16 cellular contexts compared by ENCODE assay signal in genomic region chr14:51848120-51848519, GRCh38. TPM values are rescaled to one million over a fixed set of nuclear protein-coding genes. Genes with fewer than 3 reads are reported as not detected.
DNase-seq lines count a peak whose midpoint lies in the region; ATAC-seq and TF ChIP-seq lines count a peak whose summit lies in the region.
"Had no signal": no experiment of that assay in that cellular context is flagged by ENCODE, and none has a peak within 500 bp of the region (broad histone marks: within the 10 kb centered on the region; RNA-seq: fewer than 3 reads in every experiment).

No MANE protein-coding gene starts in this region.

- DNase-seq in GM23248: peak; percentile 61
- no peak for DNase-seq in activated naive CD4-positive, alpha-beta T cell treated with anti-CD3 and anti-CD28 coated beads, Interleukin-2, amount 50 U/mL, for 72 hours (ENCODE audit: low spot score in 2 of 2)
- no peak for DNase-seq in lower lobe of right lung
- DNase-seq in medulla oblongata (ENCODE audit: extremely low spot score): no peak
- DNase-seq: NCI-H1105 treated with DMSO at 0.1 percent for 48 hours; NCI-H526 treated with DMSO at 0.1 percent for 48 hours; SHP77; stimulated activated naive CD4-positive, alpha-beta T cell treated with Interleukin-2 at 50 U/mL for 16 hours had no signal

- peak overlapping the region; percentile 97 to 99 for H3K27ac Mint-ChIP-seq in activated naive CD4-positive, alpha-beta T cell treated with anti-CD3 and anti-CD28 coated beads, Interleukin-2, amount 50 U/mL, for 72 hours

- intact Hi-C loops in lower lobe of right lung (cut with DNase I): no loop called here

- H3K27me3 ChIP-seq in BLaER1 (no peaks in the 10 kb centered on the region), GM23248 (replicated peaks; ENCODE audit: insufficient read depth) (no peaks in the 10 kb centered on the region), lower lobe of right lung (ENCODE audit: low read depth) (no peaks in the 10 kb centered on the region)

- H3K4me3 ChIP-seq in BLaER1: no peak overlapping the region
- H3K4me3 ChIP-seq in GM23248: no peak overlapping the region
- H3K4me3 ChIP-seq in lower lobe of right lung: no peak overlapping the region
- H3K4me3 ChIP-seq: coronary artery had no signal

- no peak overlapping the region for H2AFZ ChIP-seq in GM23248

- H4K20me1 ChIP-seq in BLaER1: no peaks in the 10 kb centered on the region
- H4K20me1 ChIP-seq in GM23248 (ENCODE audit: insufficient read depth): no peaks in the 10 kb centered on the region

- H3K36me3 Mint-ChIP-seq in activated naive CD4-positive, alpha-beta T cell treated with anti-CD3 and anti-CD28 coated beads, Interleukin-2, amount 50 U/mL, for 72 hours: peaks cover 20 to 44% of the 10 kb centered on the region in 2 donors

- H3K9me3 Mint-ChIP-seq in activated naive CD4-positive, alpha-beta T cell treated with anti-CD3 and anti-CD28 coated beads, Interleukin-2, amount 50 U/mL, for 72 hours: peaks cover 26 to 29% of the 10 kb centered on the region in 2 donors

- H3K36me3 ChIP-seq in BLaER1 (no peaks in the 10 kb centered on the region), GM23248 (ENCODE audit: low read depth) (no peaks in the 10 kb centered on the region), lower lobe of right lung (no peaks in the 10 kb centered on the region)

- H3K9ac ChIP-seq in BLaER1: no peak overlapping the region
- H3K9ac ChIP-seq in GM23248: no peak overlapping the region
- H3K9ac ChIP-seq: parathyroid adenoma had no signal

- H3K9me2 ChIP-seq in GM23248 (ENCODE audit: insufficient read depth): no peaks in the 10 kb centered on the region

- no peak for ATAC-seq in activated naive CD4-positive, alpha-beta T cell treated with anti-CD3 and anti-CD28 coated beads, Interleukin-2, amount 50 U/mL, for 72 hours
- ATAC-seq in lower lobe of right lung (no peak), GM18861 (IDR thresholded peaks at IDR 0.05; ENCODE audit: unreplicated experiment) (no peak), HG03280 (IDR thresholded peaks at IDR 0.05; ENCODE audit: unreplicated experiment) (no peak), HG02759 (IDR thresholded peaks at IDR 0.05; ENCODE audit: unreplicated experiment) (no peak)

- peaks cover 12% of the 10 kb centered on the region for H3F3A ChIP-seq in GM23248 (ENCODE audit: insufficient read depth)

- H3K4me2 ChIP-seq in BLaER1 (peak overlapping the region; percentile 95), GM23248 (ENCODE audit: unreplicated experiment) (no peak overlapping the region)

- in situ Hi-C loops in GM23248 (cut with MboI): no loop called here

- peak overlapping the region; percentile 81 for H3K27ac ChIP-seq in BLaER1
- H3K27ac ChIP-seq in GM23248: no peak overlapping the region
- H3K27ac ChIP-seq in lower lobe of right lung: peak overlapping the region; percentile 31
- H3K27ac ChIP-seq: C4-2B, coronary artery, parathyroid adenoma had no signal

- 78% methylated on average over 4 of the region's 4 CpGs for WGBS in GM23248 (ENCODE audit: low coverage in 1 of 2, low lambda C conversion rate in 2 of 2, missing lambda C conversion rate in 2 of 2), 2 experiments

- H3K4me1 ChIP-seq in BLaER1 (peaks cover 64% of the 10 kb centered on the region), GM23248 (ENCODE audit: insufficient read depth) (peaks cover 41% of the 10 kb centered on the region), lower lobe of right lung (no peaks in the 10 kb centered on the region)
- H3K4me1 ChIP-seq: parathyroid adenoma had no signal

- no peak for TF ChIP-seq CTCF in lower lobe of right lung (IDR thresholded peaks at IDR 0.05)

- H3K79me2 ChIP-seq in GM23248 (ENCODE audit: insufficient read depth): no peaks in the 10 kb centered on the region
- H3K79me2 ChIP-seq: parathyroid adenoma had no signal

- H3K9me3 ChIP-seq in BLaER1 (no peaks in the 10 kb centered on the region), GM23248 (ENCODE audit: low read depth) (no peaks in the 10 kb centered on the region), lower lobe of right lung (no peaks in the 10 kb centered on the region)

RNA-seq across cellular contexts. Expression of gene GNG2, which starts 12.3 kb away (rescaled TPM):
- 13.8 and 14.7 TPM in 2 replicates for total RNA-seq in GM23248 (2014; rRNA removed; shearing (Covaris generic))
- polyA plus RNA-seq in GM23248 (2016; fragmentation: Nextera tagmentation; extraction: Ambion mirVana): 15.0 and 16.5 TPM in 2 replicates
- total RNA-seq in activated naive CD4-positive, alpha-beta T cell treated with anti-CD3 and anti-CD28 coated beads, Interleukin-2, amount 50 U/mL, for 72 hours: 100 to 1,000 TPM in 1 of 2 donors, 10 to 100 TPM in 1; 79.8 to 121 TPM
- total RNA-seq in lower lobe of right lung: 23.8 TPM
- total RNA-seq: HT-29 had no signal
